In genomic region chr14:36856095-36856878, GRCh38 we compare ENCODE assay signal across 18 cellular contexts.
DNase-seq lines count a peak whose midpoint lies in the region; ATAC-seq and TF ChIP-seq lines count a peak whose summit lies in the region.
"Had no signal": no experiment of that assay in that cellular context is flagged by ENCODE, and none has a peak within 500 bp of the region (broad histone marks: within the 10 kb centered on the region; RNA-seq: fewer than 3 reads in every experiment).

No MANE protein-coding gene starts in this region.

- intact Hi-C loops in Right ventricle myocardium inferior (cut with DNase I): no loop called here
- intact Hi-C loops in left ventricle myocardium superior (cut with micrococcal nuclease): no loop called here
- intact Hi-C loops in sigmoid colon (cut with DNase I): no loop called here

- H3K14ac ChIP-seq in neuronal stem cell (ENCODE audit: low read length): no peak overlapping the region

- H3K27me3 ChIP-seq in neuronal stem cell (ENCODE audit: control insufficient read depth in 3 of 3, insufficient read depth in 3 of 3, low read depth in 1 of 3, low read length in 3 of 3) (no peaks in the 10 kb centered on the region), sigmoid colon (no peaks in the 10 kb centered on the region)

- H3K4ac ChIP-seq in neuronal stem cell (ENCODE audit: low read length): no peak overlapping the region

- no peak for TF ChIP-seq POLR2A in sigmoid colon (IDR thresholded peaks at IDR 0.05)

- H2BK5ac ChIP-seq in neuronal stem cell (ENCODE audit: low read length): no peak overlapping the region

- no peak overlapping the region for H3K27ac ChIP-seq in neuronal stem cell (replicated peaks; ENCODE audit: low read length)
- no peak overlapping the region for H3K27ac ChIP-seq in sigmoid colon
- H3K27ac ChIP-seq: foreskin keratinocyte had no signal

- no peak overlapping the region for H3K23ac ChIP-seq in neuronal stem cell (ENCODE audit: low read depth, low read length, poor library complexity)

- H3K36me3 ChIP-seq in neuronal stem cell (replicated peaks in 1 of 2; ENCODE audit: control insufficient read depth in 2 of 2, insufficient read depth in 2 of 2, low read length in 2 of 2) (no peaks in the 10 kb centered on the region), sigmoid colon (no peaks in the 10 kb centered on the region)

- H2BK15ac ChIP-seq in neuronal stem cell (ENCODE audit: low read length): no peak overlapping the region

- TF ChIP-seq CTCF in sigmoid colon (IDR thresholded peaks at IDR 0.05): no peak

- no peak overlapping the region for H2BK12ac ChIP-seq in neuronal stem cell (ENCODE audit: low read length)

- H4K8ac ChIP-seq in neuronal stem cell (ENCODE audit: low read depth, low read length): no peak overlapping the region

- WGBS in neuronal stem cell (ENCODE audit: extremely low coverage in 2 of 2, insufficient read length in 2 of 2, insufficient replicate concordance in 1 of 2), 2 donors: no CpG with 5 or more reads among the region's 15 CpGs
- 17 to 50% methylated on average over 15 of the region's 15 CpGs for WGBS in sigmoid colon, 2 donors

- H3K79me1 ChIP-seq in neuronal stem cell (ENCODE audit: low read depth, low read length): no peaks in the 10 kb centered on the region

- no peak overlapping the region for H4K91ac ChIP-seq in neuronal stem cell (ENCODE audit: low read depth, low read length, poor library complexity)

- H3K18ac ChIP-seq in neuronal stem cell (ENCODE audit: low read length): no peak overlapping the region

- TF ChIP-seq EP300 in sigmoid colon (IDR thresholded peaks at IDR 0.05): no peak

- H3K4me1 ChIP-seq in neuronal stem cell (ENCODE audit: control insufficient read depth in 2 of 2, insufficient read depth in 1 of 2, low read depth in 1 of 2, low read length in 2 of 2): peaks cover 0 to 5% of the 10 kb centered on the region in 2 donors
- H3K4me1 ChIP-seq in sigmoid colon: peaks cover 0 to 13% (median 10%) of the 10 kb centered on the region in 4 donors
- H3K4me1 ChIP-seq: foreskin keratinocyte had no signal

- H3K4me3 ChIP-seq in neuronal stem cell (ENCODE audit: low read length in 2 of 2): no peak overlapping the region
- no peak overlapping the region for H3K4me3 ChIP-seq in sigmoid colon

- H2AK5ac ChIP-seq in neuronal stem cell (ENCODE audit: low read depth, low read length): no peak overlapping the region

- H3K4me2 ChIP-seq in neuronal stem cell (ENCODE audit: insufficient read depth, low read length, poor library complexity, severe bottlenecking): no peak overlapping the region

- no peak overlapping the region for H2AFZ ChIP-seq in neuronal stem cell (ENCODE audit: low read length)

- H2BK120ac ChIP-seq in neuronal stem cell (ENCODE audit: low read depth, low read length): no peak overlapping the region

- H3K9me3 ChIP-seq in neuronal stem cell (replicated peaks in 1 of 2; ENCODE audit: control insufficient read depth in 2 of 2, insufficient read depth in 1 of 2, low read depth in 1 of 2, low read length in 2 of 2) (no peaks in the 10 kb centered on the region), sigmoid colon (no peaks in the 10 kb centered on the region)

- ATAC-seq in Right ventricle myocardium inferior: no peak
- ATAC-seq in left ventricle myocardium superior: no peak
- peak; percentile 39 for ATAC-seq in esophagus mucosa
- no peak for ATAC-seq in GM21390 (IDR thresholded peaks at IDR 0.05; ENCODE audit: unreplicated experiment)
- ATAC-seq: activated CD8-positive, alpha-beta memory T cell treated with anti-CD3 and anti-CD28 coated beads, Interleukin-2, amount 10 ng/mL, durations not matched to agents 7 days and 5 days; foreskin keratinocyte; stimulated activated naive CD8-positive, alpha-beta T cell treated with anti-CD3 and anti-CD28 coated beads, Interleukin-15, Interleukin-2, amounts not matched to agents 100 U/mL and 50 U/mL, for 24 hours; T-helper 17 cell had no signal

- H3K9ac ChIP-seq in neuronal stem cell (ENCODE audit: low read depth, low read length, poor library complexity): no peak overlapping the region

- DNase-seq in Right ventricle myocardium inferior (ENCODE audit: missing footprints): peak; percentile 66
- DNase-seq in left ventricle myocardium superior: no peak
- peak; percentile 90 for DNase-seq in NCI-H510A (lab: John Stamatoyannopoulos, UW)
- DNase-seq in glomerular visceral epithelial cell (ENCODE audit: extremely low spot score): no peak
- no peak for DNase-seq in neuronal stem cell (ENCODE audit: low spot score)
- DNase-seq in sigmoid colon: no peak
- DNase-seq: activated CD4-positive, CD25-positive, alpha-beta regulatory T cell treated with anti-CD3 and anti-CD28 coated beads, Interleukin-2, amount 50 U/mL, for 72 hours; activated CD8-positive, alpha-beta memory T cell treated with anti-CD3 and anti-CD28 coated beads, Interleukin-2, amount 10 ng/mL, durations not matched to agents 7 days and 5 days; activated effector memory CD4-positive, alpha-beta T cell treated with Interleukin-2 at 50 U/mL for 16 hours; amniotic stem cell; cerebellar nuclear complex; foreskin keratinocyte; GDM1; NK-92 treated with Interleukin-12 subunit alpha and Interleukin-12 subunit beta, amount 100 ng/mL, for 24 hours; stimulated activated naive CD8-positive, alpha-beta T cell treated with anti-CD3 and anti-CD28 coated beads, Interleukin-15, Interleukin-2, amounts not matched to agents 100 U/mL and 50 U/mL, for 24 hours; T-helper 17 cell had no signal

Comparison
In these comparisons a context has a peak if more than half of its experiments do, and no peak if none do; other contexts are left out.
1. DNase-seq: peak in Right ventricle myocardium inferior (single experiment) and NCI-H510A (single experiment); none in left ventricle myocardium superior (single experiment), glomerular visceral epithelial cell (single experiment), neuronal stem cell (single experiment) and sigmoid colon (single experiment).